8 cellular contexts compared by ENCODE assay signal in the genomic region with DNA sequence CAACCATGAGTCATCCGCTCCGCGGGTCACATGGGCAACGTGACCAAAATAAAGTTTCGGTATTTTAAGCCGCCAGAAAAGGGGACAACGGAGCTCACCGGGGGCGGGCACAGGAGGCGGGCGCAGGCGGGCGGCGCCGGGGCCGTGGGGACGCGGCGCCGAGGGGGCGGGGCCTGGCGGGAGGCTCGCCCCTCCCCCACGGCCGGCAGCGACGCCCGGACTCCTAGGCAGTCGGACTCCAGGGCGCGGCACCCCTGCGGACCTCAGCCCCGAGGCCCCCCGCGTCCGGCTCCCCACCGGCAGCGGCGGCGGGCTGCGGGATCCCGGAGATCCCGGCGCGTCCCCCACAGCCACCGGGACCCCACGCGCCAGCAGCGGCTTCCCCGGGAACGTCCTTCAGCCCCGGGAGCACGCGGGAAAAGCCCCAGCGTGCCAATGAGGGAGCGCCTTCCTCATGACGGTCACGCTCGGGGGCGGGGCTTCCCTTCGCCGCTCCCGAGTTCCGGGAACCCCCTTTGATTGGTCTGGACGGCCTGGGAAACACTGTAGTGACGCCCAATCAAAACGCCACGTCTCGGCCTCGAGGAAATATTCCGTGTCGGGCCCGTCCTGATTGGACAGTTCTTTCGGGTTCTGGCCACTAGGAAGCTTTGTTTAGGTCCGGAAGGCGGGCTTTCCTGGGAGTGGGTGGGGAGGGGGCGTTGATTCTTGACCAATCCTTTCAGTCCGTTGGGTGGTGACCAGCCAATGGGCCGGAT. TPM values are rescaled to one million over a fixed set of nuclear protein-coding genes. Genes with fewer than 3 reads are reported as not detected.
DNase-seq lines count a peak whose midpoint lies in the region; ATAC-seq and TF ChIP-seq lines count a peak whose summit lies in the region.

No MANE protein-coding gene starts in this region.

- peaks cover 6% of the 10 kb centered on the region; the same call in 1 of the 2 replicates for H3F3A ChIP-seq in MM.1S (ENCODE audit: insufficient read depth, low read length)

- H3K9me3 ChIP-seq in MM.1S (replicated peaks; ENCODE audit: insufficient read depth, low read length) = no peaks in the 10 kb centered on the region

- no peak for TF ChIP-seq CTCF in MM.1S (IDR thresholded peaks at IDR 0.05; ENCODE audit: low read length)
- no peak for TF ChIP-seq CTCF in nephron (IDR thresholded peaks at IDR 0.05; ENCODE audit: unreplicated experiment in 3 of 3)

- H4K20me1 ChIP-seq in MM.1S (ENCODE audit: insufficient read depth, low read length) = peaks cover 11% of the 10 kb centered on the region; the same call in 1 of the 2 replicates

- peak overlapping the region; percentile 93 to 98 (median 96) for H3K4me3 Mint-ChIP-seq in nephron

- H3K27me3 ChIP-seq in MM.1S (replicated peaks; ENCODE audit: insufficient read depth, low read length) = no peaks in the 10 kb centered on the region

- H3K79me2 ChIP-seq in MM.1S (ENCODE audit: low read length) = peaks cover 39% of the 10 kb centered on the region

- H3K4me1 Mint-ChIP-seq in nephron = peaks cover 34% of the 10 kb centered on the region

- H3K36me3 Mint-ChIP-seq in nephron (ENCODE audit: low read depth) = peaks cover 13% of the 10 kb centered on the region

- H3K4me3 ChIP-seq in MM.1S (ENCODE audit: low read length) = peak overlapping the region; percentile 77

- H3K27me3 Mint-ChIP-seq in nephron (ENCODE audit: low read depth) = no peaks in the 10 kb centered on the region

- no peaks in the 10 kb centered on the region for H3K9me3 Mint-ChIP-seq in nephron

- H3K4me2 ChIP-seq in MM.1S (ENCODE audit: low read depth, low read length) = peak overlapping the region; percentile 81; the same call in 1 of the 2 replicates

- H3K27ac ChIP-seq in MM.1S (ENCODE audit: low read length) = peak overlapping the region; percentile 90

- no peaks in the 10 kb centered on the region for H3K9me2 ChIP-seq in MM.1S (replicated peaks; ENCODE audit: insufficient read depth, low read length)

- H3K27ac Mint-ChIP-seq in nephron = peak overlapping the region; percentile 88 to 97 (median 95)

- in situ Hi-C loops in G401 (cut with HindIII; ENCODE audit: low sequenced_read_pairs) = loop anchor here (10.0 kb wide), 1 partner anchor 60 kb away; no protein-coding TSS in a partner anchor

- DNase-seq in G401 (ENCODE audit: low spot score) = peak; percentile 100
- peak; percentile 100 for DNase-seq in HCEC 1CT
- DNase-seq in MM.1S = peak; percentile 100
- DNase-seq in SHP77 treated with DMSO at 0.1 percent for 48 hours (lab: John Stamatoyannopoulos, UW) = peak; percentile 99
- peak; percentile 99 for DNase-seq in activated gamma-delta T cell treated with Interleukin-2 at 50 U/mL for 16 hours
- DNase-seq in fibroblast of the conjunctiva (ENCODE audit: low read depth) = peak; percentile 100
- DNase-seq in stimulated activated naive CD8-positive, alpha-beta T cell treated with anti-CD3 and anti-CD28 coated beads, Interleukin-15, Interleukin-2, amounts not matched to agents 100 U/mL and 50 U/mL, for 24 hours = peak; percentile 99

- H3K36me3 ChIP-seq in MM.1S (replicated peaks; ENCODE audit: insufficient read depth, low read length) = no peaks in the 10 kb centered on the region

- H3K9ac ChIP-seq in MM.1S (ENCODE audit: low read length) = peak overlapping the region; percentile 89

- peak; percentile 82 for ATAC-seq in stimulated activated naive CD8-positive, alpha-beta T cell treated with anti-CD3 and anti-CD28 coated beads, Interleukin-15, Interleukin-2, amounts not matched to agents 100 U/mL and 50 U/mL, for 24 hours

- H2AFZ ChIP-seq in MM.1S (ENCODE audit: low read length) = peak overlapping the region; percentile 75

- peaks cover 8% of the 10 kb centered on the region; the same call in 1 of the 2 replicates for H3K4me1 ChIP-seq in MM.1S (ENCODE audit: low read length)

RNA-seq across cellular contexts. Expression of a gene that starts 0.5 kb away (rescaled TPM):
- 137 and 261 TPM in 2 replicates for total RNA-seq in G401 (2014; rRNA removed; shearing (Covaris generic))

Comparison
In these comparisons a context has a peak if more than half of its experiments do, and no peak if none do; other contexts are left out.
1. Peak in every context shown above with its lines: DNase-seq, ATAC-seq, H3K4me3 ChIP-seq and H3K27ac ChIP-seq.